In genomic region chrX:153764786-153765137, GRCh38 we compare ENCODE assay signal across 9 cellular contexts. TPM values are rescaled to one million over a fixed set of nuclear protein-coding genes. Genes with fewer than 3 reads are reported as not detected.
DNase-seq lines count a peak whose midpoint lies in the region; ATAC-seq and TF ChIP-seq lines count a peak whose summit lies in the region.
"Had no signal": no experiment of that assay in that cellular context is flagged by ENCODE, and none has a peak within 500 bp of the region (broad histone marks: within the 10 kb centered on the region; RNA-seq: fewer than 3 reads in every experiment).

No MANE protein-coding gene starts in this region.

- no peak for DNase-seq in heart right ventricle
- no peak for DNase-seq in Right ventricle myocardium superior
- DNase-seq in right cardiac atrium = peak in 2 of 3 donors; percentile 30 to 65
- DNase-seq in aorta = peak; percentile 41 to 73
- no peak for DNase-seq in NCI-H2171 (lab: John Stamatoyannopoulos, UW)
- DNase-seq: activated CD4-positive, alpha-beta T cell treated with anti-CD3 and anti-CD28 coated beads, Interleukin-2, amount 50 U/mL, for 4 hours; AML-193; NCI-H1436 had no signal

- peaks cover 0 to 11% (median 0%) of the 10 kb centered on the region in 7 donors for H3K27me3 ChIP-seq in heart right ventricle
- no peaks in the 10 kb centered on the region for H3K27me3 ChIP-seq in right cardiac atrium (ENCODE audit: control insufficient read depth, insufficient read depth)
- H3K27me3 ChIP-seq in aorta (ENCODE audit: control insufficient read depth in 1 of 2, insufficient read depth in 2 of 2, low read length in 1 of 2) = no peaks in the 10 kb centered on the region

- H3K27ac ChIP-seq in heart right ventricle = peak overlapping the region in 6 of 10 donors; percentile 12 to 52 (median 42)
- no peak overlapping the region for H3K27ac ChIP-seq in right cardiac atrium (ENCODE audit: low read length)
- no peak overlapping the region for H3K27ac ChIP-seq in aorta (ENCODE audit: low read depth in 1 of 2, low read length in 2 of 2)

- no peak for TF ChIP-seq CTCF in heart right ventricle (IDR thresholded peaks at IDR 0.05)

- intact Hi-C loops in heart right ventricle (cut with DNase I) (loop anchor here (1.0 to 10.0 kb wide), 8 partner anchors 30 to 190 kb away; partner anchors contain the start of genes IDH3G (in 1 of the 10) and SSR4 (in 1 of the 10)), Right ventricle myocardium superior (cut with DNase I) (loop anchor here (5.0 kb wide), 1 partner anchor 188 kb away; no protein-coding TSS in a partner anchor), right cardiac atrium (cut with DNase I) (loop anchor here in 3 of 4 donors (2.0 to 10.0 kb wide), 2 partner anchors 188 to 190 kb away; no protein-coding TSS in a partner anchor), aorta (cut with DNase I) (loop anchor here (2.0 to 5.0 kb wide), 3 partner anchors 173 to 188 kb away; partner anchors contain the start of gene NAA10 (in 1 of the 2))

- peaks cover 3 to 23% (median 15%) of the 10 kb centered on the region in 9 donors for H3K4me1 ChIP-seq in heart right ventricle
- H3K4me1 ChIP-seq in right cardiac atrium (ENCODE audit: control insufficient read depth, insufficient read depth, low read length) = no peaks in the 10 kb centered on the region
- no peaks in the 10 kb centered on the region for H3K4me1 ChIP-seq in aorta (ENCODE audit: control insufficient read depth in 1 of 2, insufficient read depth in 2 of 2, low read length in 2 of 2)

- 80 to 82% methylated on average over 3 to 7 of the region's 7 CpGs for WGBS in heart right ventricle, 2 donors
- WGBS in right cardiac atrium = 70% methylated on average over 7 of the region's 7 CpGs
- 71 to 83% methylated on average over 7 of the region's 7 CpGs for WGBS in aorta, 2 donors

- ATAC-seq in heart right ventricle = peak in 3 of 8 donors; percentile 11 to 13 (median 12)
- ATAC-seq in Right ventricle myocardium superior (ENCODE audit: poor library complexity) = no peak
- ATAC-seq in right cardiac atrium = peak; percentile 5 to 23
- ATAC-seq in aorta (ENCODE audit: low FRiP score) = no peak
- no peak for ATAC-seq in HG03095 (IDR thresholded peaks at IDR 0.05; ENCODE audit: unreplicated experiment)

- no peak overlapping the region for H3K4me3 ChIP-seq in heart right ventricle
- no peak overlapping the region for H3K4me3 ChIP-seq in right cardiac atrium (ENCODE audit: low read length)
- H3K4me3 ChIP-seq in aorta (ENCODE audit: low read length in 2 of 2) = no peak overlapping the region

- H3K9me3 ChIP-seq in heart right ventricle = no peaks in the 10 kb centered on the region
- no peaks in the 10 kb centered on the region for H3K9me3 ChIP-seq in right cardiac atrium (ENCODE audit: control insufficient read depth, low read length)
- no peaks in the 10 kb centered on the region for H3K9me3 ChIP-seq in aorta (ENCODE audit: control insufficient read depth, low read length)

- H3K36me3 ChIP-seq in heart right ventricle (no peaks in the 10 kb centered on the region), aorta (ENCODE audit: control insufficient read depth in 1 of 2, insufficient read depth in 2 of 2, low read length in 1 of 2) (no peaks in the 10 kb centered on the region)

RNA-seq across cellular contexts. Expression of gene PLXNB3, which starts 0.7 kb away (rescaled TPM):
- total RNA-seq in heart right ventricle (1 to 10 TPM; 2.1 to 5.8 (median 4.3) TPM), Right ventricle myocardium superior (1.5 TPM), right cardiac atrium (10 to 100 TPM in 1 of 4 donors, 1 to 10 TPM in 3; 7.0 to 10.9 (median 9.5) TPM), aorta (10 to 100 TPM; 18.0 to 18.7 TPM)
- polyA plus RNA-seq in heart right ventricle (1 to 10 TPM; 1.1 to 8.1 TPM), right cardiac atrium (6.8 TPM), aorta (10 to 100 TPM in 1 of 2 donors, under 1 TPM in 1; 0.38 to 31.4 TPM)

RNA-seq across cellular contexts. Expression of gene SRPK3, which starts 16.1 kb away (rescaled TPM):
- total RNA-seq in heart right ventricle (10 to 100 TPM; 20.3 to 52.7 (median 44.8) TPM), Right ventricle myocardium superior (38.0 TPM), right cardiac atrium (10 to 100 TPM; 27.0 to 53.1 (median 39.3) TPM), aorta (1 to 10 TPM; 5.4 to 8.0 TPM)
- polyA plus RNA-seq in heart right ventricle (10 to 100 TPM in 1 of 2 donors, 1 to 10 TPM in 1; 9.9 to 52.2 TPM), right cardiac atrium (36.5 TPM), aorta (10 to 100 TPM in 1 of 2 donors, 1 to 10 TPM in 1; 1.1 to 11.0 TPM)

RNA-seq across cellular contexts. Expression of gene IDH3G, which starts 29.4 kb away (rescaled TPM):
- total RNA-seq in heart right ventricle (10 to 100 TPM; 58.7 to 86.9 (median 74.5) TPM), Right ventricle myocardium superior (76.9 TPM), right cardiac atrium (10 to 100 TPM; 60.6 to 68.6 (median 66.6) TPM), aorta (10 to 100 TPM; 46.8 to 48.4 TPM)
- polyA plus RNA-seq in heart right ventricle (10 to 100 TPM; 73.4 to 97.2 TPM), right cardiac atrium (66.9 TPM), aorta (10 to 100 TPM; 33.3 to 72.5 TPM)

RNA-seq across cellular contexts. Expression of gene SSR4, which starts 29.7 kb away (rescaled TPM):
- total RNA-seq in heart right ventricle (100 to 1,000 TPM in 9 of 10 donors, 10 to 100 TPM in 1; 94.1 to 227 (median 144) TPM), Right ventricle myocardium superior (129 TPM), right cardiac atrium (100 to 1,000 TPM; 162 to 208 (median 193) TPM), aorta (100 to 1,000 TPM; 182 TPM)
- polyA plus RNA-seq in heart right ventricle (100 to 1,000 TPM; 477 to 551 TPM), right cardiac atrium (336 TPM), aorta (100 to 1,000 TPM; 401 to 633 TPM)

RNA-seq across cellular contexts. Expression of gene ABCD1, which starts 40.1 kb away (rescaled TPM):
- 10 to 100 TPM; 11.0 to 24.2 (median 14.4) TPM for total RNA-seq in heart right ventricle
- 10 to 100 TPM in 1 of 2 donors, 1 to 10 TPM in 1; 9.3 to 15.3 TPM for polyA plus RNA-seq in heart right ventricle
- total RNA-seq in Right ventricle myocardium superior = 14.7 TPM
- total RNA-seq in right cardiac atrium = 10 to 100 TPM; 14.1 to 15.9 (median 15.5) TPM
- polyA plus RNA-seq in right cardiac atrium = 11.0 TPM
- total RNA-seq in aorta = 10 to 100 TPM; 11.4 to 15.8 TPM
- 1 to 10 TPM; 8.8 to 9.9 TPM for polyA plus RNA-seq in aorta

Comparison
In these comparisons a context has a peak if more than half of its experiments do, and no peak if none do; other contexts are left out.
1. ATAC-seq: peak in right cardiac atrium (2 of 2); none in Right ventricle myocardium superior (single experiment), aorta (single experiment) and HG03095 (single experiment).
2. DNase-seq: peak in right cardiac atrium (2 of 3) and aorta (2 of 2); none in heart right ventricle (0 of 2), Right ventricle myocardium superior (single experiment) and NCI-H2171 (single experiment).
3. H3K27ac ChIP-seq: peak in heart right ventricle (6 of 10); none in right cardiac atrium (single experiment) and aorta (0 of 2).